In the genomic region with DNA sequence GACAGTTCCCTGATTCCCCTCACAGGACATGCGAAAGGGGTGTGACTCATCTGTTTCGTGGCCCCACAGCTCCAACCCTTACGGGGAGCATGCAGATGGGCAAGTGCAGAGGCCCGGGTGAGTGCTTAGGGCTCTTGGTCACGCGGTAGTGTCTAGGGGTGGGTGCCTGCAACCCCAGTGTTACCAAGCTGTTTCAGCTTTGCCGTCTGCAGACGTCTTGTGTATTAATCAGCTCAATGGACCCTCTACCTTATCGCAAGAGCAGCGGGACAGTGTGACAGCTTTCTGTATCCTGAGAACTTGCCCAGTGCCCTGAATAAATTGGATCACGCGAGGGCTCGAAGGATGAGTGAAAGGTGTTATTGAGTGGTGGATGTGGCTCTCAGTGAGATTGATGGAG, we compare ENCODE assay signal across 32 cellular contexts.
"Had no signal": no experiment of that assay in that cellular context is flagged by ENCODE, and none has a peak within 500 bp of the region (broad histone marks: within the 10 kb centered on the region; RNA-seq: fewer than 3 reads in every experiment).

No MANE protein-coding gene starts in this region.

- DNase-seq: activated CD4-positive, alpha-beta T cell treated with anti-CD3 and anti-CD28 coated beads for 1 hour; activated CD4-positive, alpha-beta T cell treated with anti-CD3 and anti-CD28 coated beads for 48 hours; activated CD4-positive, alpha-beta T cell treated with anti-CD3 and anti-CD28 coated beads, Interleukin-2, amount 50 U/mL, for 1 hour; activated CD4-positive, alpha-beta T cell treated with anti-CD3 and anti-CD28 coated beads, Interleukin-2, amount 50 U/mL, for 48 hours; activated CD8-positive, alpha-beta memory T cell treated with anti-CD3 and anti-CD28 coated beads for 24 hours; activated CD8-positive, alpha-beta T cell treated with anti-CD3 and anti-CD28 coated beads for 36 hours; activated effector memory CD4-positive, alpha-beta T cell treated with Interleukin-2 at 50 U/mL for 16 hours; activated gamma-delta T cell treated with Interleukin-2 at 50 U/mL for 16 hours; activated naive CD4-positive, alpha-beta T cell treated with anti-CD3 and anti-CD28 coated beads, Interleukin-2, amount 50 U/mL, for 16 hours; activated naive CD4-positive, alpha-beta T cell treated with Interleukin-2 at 50 U/mL for 16 hours; activated T-cell treated with anti-CD3 and anti-CD28 coated beads, Interleukin-2, amount 50 U/mL, for 4 hours; amniotic stem cell; anterior cingulate cortex; brain microvascular endothelial cell; cortex of kidney; dermis blood vessel endothelial cell; effector CD4-positive, alpha-beta T cell; effector memory CD8-positive, alpha-beta T cell; erythroblast; foreskin keratinocyte; gastrocnemius medialis; glutamatergic neuron; T-helper 1 cell; T-helper 17 cell; T1000; WERI-Rb-1 had no signal

- H3K4me3 Mint-ChIP-seq: activated CD8-positive, alpha-beta T cell treated with anti-CD3 and anti-CD28 coated beads for 36 hours; activated naive CD8-positive, alpha-beta T cell; activated T-cell treated with anti-CD3 and anti-CD28 coated beads, Interleukin-2, amount 50 U/mL, for 4 hours; activated T-helper 17 cell treated with anti-CD3 and anti-CD28 coated beads, Interleukin-2, amount 50 U/mL, for 72 hours; central memory CD8-positive, alpha-beta T cell; effector memory CD8-positive, alpha-beta T cell; T-helper 17 cell; T-helper 2 cell treated with Interferon-gamma antibody and Interleukin-4, amounts not matched to agents 5 μg/mL and 100 μg/mL, for 36 hours had no signal

- H3K36me3 Mint-ChIP-seq: activated naive CD8-positive, alpha-beta T cell had no signal

- H3K27me3 ChIP-seq: brain microvascular endothelial cell, esophagus muscularis mucosa, foreskin keratinocyte, gastrocnemius medialis, heart left ventricle had no signal

- H3K27me3 Mint-ChIP-seq: activated CD8-positive, alpha-beta T cell treated with anti-CD3 and anti-CD28 coated beads for 36 hours; activated naive CD8-positive, alpha-beta T cell; activated T-helper 17 cell treated with anti-CD3 and anti-CD28 coated beads, Interleukin-2, amount 50 U/mL, for 72 hours; central memory CD8-positive, alpha-beta T cell; effector memory CD8-positive, alpha-beta T cell; T-helper 17 cell had no signal

- H3K9me3 ChIP-seq: esophagus muscularis mucosa, gastrocnemius medialis had no signal

- H3K27ac ChIP-seq: brain microvascular endothelial cell, esophagus muscularis mucosa, foreskin keratinocyte, gastrocnemius medialis, heart left ventricle, WERI-Rb-1 had no signal

- H3K36me3 ChIP-seq: brain microvascular endothelial cell, esophagus muscularis mucosa, gastrocnemius medialis, heart left ventricle, WERI-Rb-1 had no signal

- H3K27ac Mint-ChIP-seq: activated CD8-positive, alpha-beta T cell treated with anti-CD3 and anti-CD28 coated beads for 36 hours; activated naive CD8-positive, alpha-beta T cell; activated T-helper 17 cell treated with anti-CD3 and anti-CD28 coated beads, Interleukin-2, amount 50 U/mL, for 72 hours; effector memory CD8-positive, alpha-beta T cell; T-helper 17 cell; T-helper 2 cell treated with Interferon-gamma antibody and Interleukin-4, amounts not matched to agents 5 μg/mL and 100 μg/mL, for 36 hours had no signal

- ATAC-seq: activated CD8-positive, alpha-beta T cell treated with anti-CD3 and anti-CD28 coated beads for 36 hours; activated T-cell treated with anti-CD3 and anti-CD28 coated beads, Interleukin-2, amount 50 U/mL, for 4 hours; activated T-helper 17 cell treated with anti-CD3 and anti-CD28 coated beads, Interleukin-2, amount 50 U/mL, for 72 hours; effector memory CD8-positive, alpha-beta T cell; foreskin keratinocyte; gastrocnemius medialis; heart left ventricle; T-helper 17 cell had no signal

- H3K4me1 Mint-ChIP-seq: activated T-helper 17 cell treated with anti-CD3 and anti-CD28 coated beads, Interleukin-2, amount 50 U/mL, for 72 hours; central memory CD8-positive, alpha-beta T cell; T-helper 17 cell had no signal

- H3K4me3 ChIP-seq: esophagus muscularis mucosa, gastrocnemius medialis, heart left ventricle had no signal

- H3K4me1 ChIP-seq: esophagus muscularis mucosa, foreskin keratinocyte, gastrocnemius medialis, heart left ventricle had no signal
